18 cellular contexts compared by ENCODE assay signal in the genomic region with DNA sequence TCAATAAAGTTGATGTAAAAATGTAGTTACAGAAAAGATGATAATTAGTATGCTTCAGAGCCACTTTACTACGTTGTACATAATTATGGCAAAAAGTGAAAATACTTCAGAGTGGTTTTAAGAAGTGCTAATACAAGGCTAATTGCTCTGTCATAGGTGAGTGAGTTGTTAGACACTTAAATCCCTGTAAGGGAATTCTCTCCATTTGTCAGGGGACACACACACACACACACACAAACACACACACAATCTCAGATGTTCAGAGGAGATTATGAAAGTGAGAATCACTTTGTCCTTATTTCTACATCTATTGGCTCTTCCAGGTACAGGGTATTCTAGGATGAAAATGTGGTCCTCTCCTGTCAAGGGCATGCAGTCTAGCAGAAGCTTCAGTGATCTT.
DNase-seq lines count a peak whose midpoint lies in the region; ATAC-seq and TF ChIP-seq lines count a peak whose summit lies in the region.
"Had no signal": no experiment of that assay in that cellular context is flagged by ENCODE, and none has a peak within 500 bp of the region (broad histone marks: within the 10 kb centered on the region; RNA-seq: fewer than 3 reads in every experiment).

No MANE protein-coding gene starts in this region.

- H3K23ac ChIP-seq in neuronal stem cell (ENCODE audit: low read depth, low read length, poor library complexity) = no peak overlapping the region

- H3K9me2 ChIP-seq in neural cell (ENCODE audit: insufficient read depth, low read length) = no peaks in the 10 kb centered on the region

- H4K8ac ChIP-seq in neuronal stem cell (ENCODE audit: low read depth, low read length) = no peak overlapping the region

- H3K27me3 ChIP-seq in neural cell (ENCODE audit: insufficient read depth, low read depth, low read length) (no peaks in the 10 kb centered on the region), neuronal stem cell (ENCODE audit: control insufficient read depth in 3 of 3, insufficient read depth in 3 of 3, low read depth in 1 of 3, low read length in 3 of 3) (no peaks in the 10 kb centered on the region), right cardiac atrium (ENCODE audit: control insufficient read depth, insufficient read depth) (no peaks in the 10 kb centered on the region)
- H3K27me3 ChIP-seq: BLaER1 treated with 17β-estradiol and CSF1 and Interleukin-3, amounts not matched to agents 10 nM and 100 nM had no signal

- H2AFZ ChIP-seq in neural cell (ENCODE audit: low read depth, low read length) = no peak overlapping the region
- no peak overlapping the region for H2AFZ ChIP-seq in neuronal stem cell (ENCODE audit: low read length)

- H2BK5ac ChIP-seq in neuronal stem cell (ENCODE audit: low read length) = no peak overlapping the region

- H3K18ac ChIP-seq in neuronal stem cell (ENCODE audit: low read length) = no peak overlapping the region

- no peaks in the 10 kb centered on the region for H3K79me2 ChIP-seq in neural cell (replicated peaks; ENCODE audit: insufficient read depth, low read length)

- ATAC-seq in right cardiac atrium (no peak), GM18517 (IDR thresholded peaks at IDR 0.05; ENCODE audit: unreplicated experiment) (no peak)
- ATAC-seq: A549; CD8-positive, alpha-beta T cell had no signal

- intact Hi-C loops in right cardiac atrium (cut with DNase I) = no loop called here

- H4K20me1 ChIP-seq in neural cell (ENCODE audit: insufficient read depth) = no peaks in the 10 kb centered on the region
- H4K20me1 ChIP-seq: BLaER1 treated with 17β-estradiol and CSF1 and Interleukin-3, amounts not matched to agents 10 nM and 100 nM had no signal

- no peaks in the 10 kb centered on the region for H3K9me3 ChIP-seq in neural cell (ENCODE audit: low read length)
- H3K9me3 ChIP-seq in neuronal stem cell (replicated peaks in 1 of 2; ENCODE audit: control insufficient read depth in 2 of 2, insufficient read depth in 1 of 2, low read depth in 1 of 2, low read length in 2 of 2) = no peaks in the 10 kb centered on the region
- no peaks in the 10 kb centered on the region for H3K9me3 ChIP-seq in right cardiac atrium (ENCODE audit: control insufficient read depth, low read length)
- H3K9me3 ChIP-seq: A549, Caco-2 had no signal

- TF ChIP-seq EP300 in neural cell (conservative IDR thresholded peaks at IDR 0.05; ENCODE audit: poor library complexity, severe bottlenecking) = peak; percentile 78

- no peak overlapping the region for H4K91ac ChIP-seq in neuronal stem cell (ENCODE audit: low read depth, low read length, poor library complexity)

- H3K4me2 ChIP-seq in neural cell (ENCODE audit: low read length) (no peak overlapping the region), neuronal stem cell (ENCODE audit: insufficient read depth, low read length, poor library complexity, severe bottlenecking) (no peak overlapping the region)
- H3K4me2 ChIP-seq: A549 had no signal

- no peak overlapping the region for H3K14ac ChIP-seq in neuronal stem cell (ENCODE audit: low read length)

- H3K36me3 ChIP-seq in neural cell (ENCODE audit: insufficient read depth, low read length) (no peaks in the 10 kb centered on the region), neuronal stem cell (replicated peaks in 1 of 2; ENCODE audit: control insufficient read depth in 2 of 2, insufficient read depth in 2 of 2, low read length in 2 of 2) (no peaks in the 10 kb centered on the region)
- H3K36me3 ChIP-seq: BLaER1 treated with 17β-estradiol and CSF1 and Interleukin-3, amounts not matched to agents 10 nM and 100 nM had no signal

- H3K4me1 ChIP-seq in neuronal stem cell (ENCODE audit: control insufficient read depth in 2 of 2, insufficient read depth in 1 of 2, low read depth in 1 of 2, low read length in 2 of 2) = peaks cover 12 to 22% of the 10 kb centered on the region in 2 donors
- H3K4me1 ChIP-seq in right cardiac atrium (ENCODE audit: control insufficient read depth, insufficient read depth, low read length) = peaks cover 1% of the 10 kb centered on the region
- H3K4me1 ChIP-seq: A549, Caco-2 had no signal

- H2AK5ac ChIP-seq in neuronal stem cell (ENCODE audit: low read depth, low read length) = no peak overlapping the region

- no peaks in the 10 kb centered on the region for H3K79me1 ChIP-seq in neuronal stem cell (ENCODE audit: low read depth, low read length)

- H3K9ac ChIP-seq in neural cell (ENCODE audit: low read length) (no peak overlapping the region), neuronal stem cell (ENCODE audit: low read depth, low read length, poor library complexity) (no peak overlapping the region)
- H3K9ac ChIP-seq: BLaER1 treated with 17β-estradiol and CSF1 and Interleukin-3, amounts not matched to agents 10 nM and 100 nM had no signal

- WGBS in neuronal stem cell (ENCODE audit: extremely low coverage in 2 of 2, insufficient read length in 2 of 2, insufficient replicate concordance in 1 of 2), 2 donors = no CpG with 5 or more reads among the region's 1 CpG
- 94% methylated on average over 1 of the region's 1 CpG for WGBS in right cardiac atrium

- no peak overlapping the region for H2BK15ac ChIP-seq in neuronal stem cell (ENCODE audit: low read length)

- no peaks in the 10 kb centered on the region for H3F3A ChIP-seq in neural cell (ENCODE audit: insufficient read depth, low read length, poor library complexity, severe bottlenecking)

- H3K4ac ChIP-seq in neuronal stem cell (ENCODE audit: low read length) = no peak overlapping the region

- peak; percentile 18 for DNase-seq in NCI-H82 (lab: John Stamatoyannopoulos, UW)
- DNase-seq in NCI-H82 treated with DMSO at 0.1 percent for 48 hours (lab: John Stamatoyannopoulos, UW; ENCODE audit: unreplicated experiment) = no peak
- no peak for DNase-seq in neuronal stem cell (ENCODE audit: low spot score)
- DNase-seq in right cardiac atrium = no peak
- DNase-seq in GM19238 (ENCODE audit: insufficient read length, low spot score) = no peak
- DNase-seq: AML-193; Caco-2; Calu3; CD4-positive, alpha-beta T cell; CD8-positive, alpha-beta T cell; DMS79 treated with DMSO at 0.1 percent for 48 hours; GF-D8 had no signal

- TF ChIP-seq RAD21 in neural cell (conservative IDR thresholded peaks at IDR 0.05) = no peak

- no peak overlapping the region for H2BK120ac ChIP-seq in neuronal stem cell (ENCODE audit: low read depth, low read length)

- H3K4me3 ChIP-seq in neural cell (ENCODE audit: low read length) (no peak overlapping the region), neuronal stem cell (ENCODE audit: low read length in 2 of 2) (no peak overlapping the region), right cardiac atrium (ENCODE audit: low read length) (no peak overlapping the region)
- H3K4me3 ChIP-seq: A549; BLaER1 treated with 17β-estradiol and CSF1 and Interleukin-3, amounts not matched to agents 10 nM and 100 nM had no signal

- H3K27ac ChIP-seq in neural cell (ENCODE audit: low read length) (no peak overlapping the region), neuronal stem cell (replicated peaks; ENCODE audit: low read length) (peak overlapping the region; percentile 51), right cardiac atrium (ENCODE audit: low read length) (no peak overlapping the region)
- H3K27ac ChIP-seq: 22Rv1; A549; BLaER1 treated with 17β-estradiol and CSF1 and Interleukin-3, amounts not matched to agents 10 nM and 100 nM; C4-2B had no signal

- TF ChIP-seq CTCF in neural cell (IDR thresholded peaks at IDR 0.05; ENCODE audit: poor library complexity, severe bottlenecking) = no peak

- H2BK12ac ChIP-seq in neuronal stem cell (ENCODE audit: low read length) = no peak overlapping the region

TF ChIP-seq in neural cell, 6 proteins besides CTCF, POLR2A, EP300 and RAD21:
- TF ChIP-seq TAF1 (IDR thresholded peaks at IDR 0.05; ENCODE audit: low read depth) (no peak), EZH2 (IDR thresholded peaks at IDR 0.05; ENCODE audit: borderline replicate concordance, insufficient read depth, low read length, poor library complexity, severe bottlenecking) (no peak), POLR2AphosphoS5 (IDR thresholded peaks at IDR 0.05) (peak; percentile 85)
- TF ChIP-seq, protein P1, sequence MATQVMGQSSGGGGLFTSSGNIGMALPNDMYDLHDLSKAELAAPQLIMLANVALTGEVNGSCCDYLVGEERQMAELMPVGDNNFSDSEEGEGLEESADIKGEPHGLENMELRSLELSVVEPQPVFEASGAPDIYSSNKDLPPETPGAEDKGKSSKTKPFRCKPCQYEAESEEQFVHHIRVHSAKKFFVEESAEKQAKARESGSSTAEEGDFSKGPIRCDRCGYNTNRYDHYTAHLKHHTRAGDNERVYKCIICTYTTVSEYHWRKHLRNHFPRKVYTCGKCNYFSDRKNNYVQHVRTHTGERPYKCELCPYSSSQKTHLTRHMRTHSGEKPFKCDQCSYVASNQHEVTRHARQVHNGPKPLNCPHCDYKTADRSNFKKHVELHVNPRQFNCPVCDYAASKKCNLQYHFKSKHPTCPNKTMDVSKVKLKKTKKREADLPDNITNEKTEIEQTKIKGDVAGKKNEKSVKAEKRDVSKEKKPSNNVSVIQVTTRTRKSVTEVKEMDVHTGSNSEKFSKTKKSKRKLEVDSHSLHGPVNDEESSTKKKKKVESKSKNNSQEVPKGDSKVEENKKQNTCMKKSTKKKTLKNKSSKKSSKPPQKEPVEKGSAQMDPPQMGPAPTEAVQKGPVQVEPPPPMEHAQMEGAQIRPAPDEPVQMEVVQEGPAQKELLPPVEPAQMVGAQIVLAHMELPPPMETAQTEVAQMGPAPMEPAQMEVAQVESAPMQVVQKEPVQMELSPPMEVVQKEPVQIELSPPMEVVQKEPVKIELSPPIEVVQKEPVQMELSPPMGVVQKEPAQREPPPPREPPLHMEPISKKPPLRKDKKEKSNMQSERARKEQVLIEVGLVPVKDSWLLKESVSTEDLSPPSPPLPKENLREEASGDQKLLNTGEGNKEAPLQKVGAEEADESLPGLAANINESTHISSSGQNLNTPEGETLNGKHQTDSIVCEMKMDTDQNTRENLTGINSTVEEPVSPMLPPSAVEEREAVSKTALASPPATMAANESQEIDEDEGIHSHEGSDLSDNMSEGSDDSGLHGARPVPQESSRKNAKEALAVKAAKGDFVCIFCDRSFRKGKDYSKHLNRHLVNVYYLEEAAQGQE (IDR thresholded peaks at IDR 0.05; ENCODE audit: borderline replicate concordance) = no peak
